1 cellular context compared by ENCODE assay signal in genomic region chr16:2513405-2514332, GRCh38.
TF ChIP-seq lines count a peak whose summit lies in the region.

Gene ATP6V0C (plus strand): TSS chr16:2513952. CDS start chr16:2514104, 152 bp downstream.

TF ChIP-seq in K562, 482 proteins besides CTCF, POLR2A, EP300 and RAD21 (continued from another document and continues in another):
- TF ChIP-seq, protein P1, sequence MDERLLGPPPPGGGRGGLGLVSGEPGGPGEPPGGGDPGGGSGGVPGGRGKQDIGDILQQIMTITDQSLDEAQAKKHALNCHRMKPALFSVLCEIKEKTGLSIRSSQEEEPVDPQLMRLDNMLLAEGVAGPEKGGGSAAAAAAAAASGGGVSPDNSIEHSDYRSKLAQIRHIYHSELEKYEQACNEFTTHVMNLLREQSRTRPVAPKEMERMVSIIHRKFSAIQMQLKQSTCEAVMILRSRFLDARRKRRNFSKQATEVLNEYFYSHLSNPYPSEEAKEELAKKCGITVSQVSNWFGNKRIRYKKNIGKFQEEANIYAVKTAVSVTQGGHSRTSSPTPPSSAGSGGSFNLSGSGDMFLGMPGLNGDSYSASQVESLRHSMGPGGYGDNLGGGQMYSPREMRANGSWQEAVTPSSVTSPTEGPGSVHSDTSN (CRISPR knock-in tag; IDR thresholded peaks at IDR 0.05; ENCODE audit: low read depth): no peak
- TF ChIP-seq, protein P1 (tag; conservative IDR thresholded peaks at IDR 0.05; ENCODE audit: low read depth): no peak
- peak; percentile 29; the same call in 1 of the 2 replicates for TF ChIP-seq JUN (IDR thresholded peaks at IDR 0.05; ENCODE audit: borderline replicate concordance, low read depth, low read length)
- peak; percentile 79; the same call in 1 of the 2 replicates for TF ChIP-seq JUN (CRISPR knock-in tag; IDR thresholded peaks at IDR 0.05; ENCODE audit: borderline replicate concordance)
- no peak for TF ChIP-seq STAT6 (CRISPR knock-in tag; IDR thresholded peaks at IDR 0.05)
- TF ChIP-seq, protein P2, sequence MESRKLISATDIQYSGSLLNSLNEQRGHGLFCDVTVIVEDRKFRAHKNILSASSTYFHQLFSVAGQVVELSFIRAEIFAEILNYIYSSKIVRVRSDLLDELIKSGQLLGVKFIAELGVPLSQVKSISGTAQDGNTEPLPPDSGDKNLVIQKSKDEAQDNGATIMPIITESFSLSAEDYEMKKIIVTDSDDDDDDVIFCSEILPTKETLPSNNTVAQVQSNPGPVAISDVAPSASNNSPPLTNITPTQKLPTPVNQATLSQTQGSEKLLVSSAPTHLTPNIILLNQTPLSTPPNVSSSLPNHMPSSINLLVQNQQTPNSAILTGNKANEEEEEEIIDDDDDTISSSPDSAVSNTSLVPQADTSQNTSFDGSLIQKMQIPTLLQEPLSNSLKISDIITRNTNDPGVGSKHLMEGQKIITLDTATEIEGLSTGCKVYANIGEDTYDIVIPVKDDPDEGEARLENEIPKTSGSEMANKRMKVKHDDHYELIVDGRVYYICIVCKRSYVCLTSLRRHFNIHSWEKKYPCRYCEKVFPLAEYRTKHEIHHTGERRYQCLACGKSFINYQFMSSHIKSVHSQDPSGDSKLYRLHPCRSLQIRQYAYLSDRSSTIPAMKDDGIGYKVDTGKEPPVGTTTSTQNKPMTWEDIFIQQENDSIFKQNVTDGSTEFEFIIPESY (CRISPR knock-in tag; IDR thresholded peaks at IDR 0.05): 0 out of 2 replicates have a peak, but pooled peaks have one; percentile 35
- no peak for TF ChIP-seq STAT5A (IDR thresholded peaks at IDR 0.05; ENCODE audit: borderline replicate concordance, low read length)
- peak; percentile 90 for TF ChIP-seq L3MBTL2 (IDR thresholded peaks at IDR 0.05)
- TF ChIP-seq ZBTB1 (CRISPR knock-in tag; IDR thresholded peaks at IDR 0.05; ENCODE audit: borderline replicate concordance, low read depth): 0 out of 2 replicates have a peak, but pooled peaks have one; percentile 59
- peak; percentile 87 for TF ChIP-seq RBFOX2 (IDR thresholded peaks at IDR 0.05; ENCODE audit: low read depth, low read length)
- TF ChIP-seq POLR2AphosphoS2 (IDR thresholded peaks at IDR 0.05; ENCODE audit: low read length): no peak; the same call in 1 of the 2 replicates
- TF ChIP-seq MAX (CRISPR knock-in tag; IDR thresholded peaks at IDR 0.05): 0 out of 2 replicates have a peak, but pooled peaks have one; percentile 20
- TF ChIP-seq EHMT2 (IDR thresholded peaks at IDR 0.05): no peak
- peak; percentile 63 for TF ChIP-seq RBM22 (IDR thresholded peaks at IDR 0.05; ENCODE audit: low read depth, low read length, poor library complexity, severe bottlenecking)
- no peak for TF ChIP-seq ZNF232 (CRISPR knock-in tag; IDR thresholded peaks at IDR 0.05)
- TF ChIP-seq, protein P3, sequence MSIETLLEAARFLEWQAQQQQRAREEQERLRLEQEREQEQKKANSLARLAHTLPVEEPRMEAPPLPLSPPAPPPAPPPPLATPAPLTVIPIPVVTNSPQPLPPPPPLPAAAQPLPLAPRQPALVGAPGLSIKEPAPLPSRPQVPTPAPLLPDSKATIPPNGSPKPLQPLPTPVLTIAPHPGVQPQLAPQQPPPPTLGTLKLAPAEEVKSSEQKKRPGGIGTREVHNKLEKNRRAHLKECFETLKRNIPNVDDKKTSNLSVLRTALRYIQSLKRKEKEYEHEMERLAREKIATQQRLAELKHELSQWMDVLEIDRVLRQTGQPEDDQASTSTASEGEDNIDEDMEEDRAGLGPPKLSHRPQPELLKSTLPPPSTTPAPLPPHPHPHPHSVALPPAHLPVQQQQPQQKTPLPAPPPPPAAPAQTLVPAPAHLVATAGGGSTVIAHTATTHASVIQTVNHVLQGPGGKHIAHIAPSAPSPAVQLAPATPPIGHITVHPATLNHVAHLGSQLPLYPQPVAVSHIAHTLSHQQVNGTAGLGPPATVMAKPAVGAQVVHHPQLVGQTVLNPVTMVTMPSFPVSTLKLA (conservative IDR thresholded peaks at IDR 0.05): peak in 1 of 2 experiments; percentile 71; a peak in 2 of 4 replicates
- no peak for TF ChIP-seq SRSF1 (IDR thresholded peaks at IDR 0.05; ENCODE audit: low read depth, low read length)
- TF ChIP-seq, protein P4, sequence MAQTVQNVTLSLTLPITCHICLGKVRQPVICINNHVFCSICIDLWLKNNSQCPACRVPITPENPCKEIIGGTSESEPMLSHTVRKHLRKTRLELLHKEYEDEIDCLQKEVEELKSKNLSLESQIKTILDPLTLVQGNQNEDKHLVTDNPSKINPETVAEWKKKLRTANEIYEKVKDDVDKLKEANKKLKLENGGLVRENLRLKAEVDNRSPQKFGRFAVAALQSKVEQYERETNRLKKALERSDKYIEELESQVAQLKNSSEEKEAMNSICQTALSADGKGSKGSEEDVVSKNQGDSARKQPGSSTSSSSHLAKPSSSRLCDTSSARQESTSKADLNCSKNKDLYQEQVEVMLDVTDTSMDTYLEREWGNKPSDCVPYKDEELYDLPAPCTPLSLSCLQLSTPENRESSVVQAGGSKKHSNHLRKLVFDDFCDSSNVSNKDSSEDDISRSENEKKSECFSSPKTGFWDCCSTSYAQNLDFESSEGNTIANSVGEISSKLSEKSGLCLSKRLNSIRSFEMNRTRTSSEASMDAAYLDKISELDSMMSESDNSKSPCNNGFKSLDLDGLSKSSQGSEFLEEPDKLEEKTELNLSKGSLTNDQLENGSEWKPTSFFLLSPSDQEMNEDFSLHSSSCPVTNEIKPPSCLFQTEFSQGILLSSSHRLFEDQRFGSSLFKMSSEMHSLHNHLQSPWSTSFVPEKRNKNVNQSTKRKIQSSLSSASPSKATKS (CRISPR knock-in tag; IDR thresholded peaks at IDR 0.05): no peak
- TF ChIP-seq ZFX (CRISPR knock-in tag; IDR thresholded peaks at IDR 0.05): peak; percentile 67
- TF ChIP-seq ZNF212 (CRISPR knock-in tag; IDR thresholded peaks at IDR 0.05): no peak
- TF ChIP-seq E2F4 (CRISPR knock-in tag; IDR thresholded peaks at IDR 0.05; ENCODE audit: low read depth): no peak
- TF ChIP-seq TBL1XR1 (IDR thresholded peaks at IDR 0.05; ENCODE audit: low read length in 2 of 2): no peak
- TF ChIP-seq ADNP (tag; IDR thresholded peaks at IDR 0.05): no peak
- no peak for TF ChIP-seq ZNF717 (CRISPR knock-in tag; IDR thresholded peaks at IDR 0.05)
- no peak for TF ChIP-seq KLF10 (CRISPR knock-in tag; IDR thresholded peaks at IDR 0.05)
- TF ChIP-seq TEAD2 (tag; IDR thresholded peaks at IDR 0.05): no peak
- peak; percentile 65; the same call in 1 of the 2 replicates for TF ChIP-seq KHSRP (IDR thresholded peaks at IDR 0.05)
- TF ChIP-seq RBM14 (IDR thresholded peaks at IDR 0.05; ENCODE audit: borderline replicate concordance, insufficient read depth, low read depth, low read length): no peak
- no peak for TF ChIP-seq TRIM28 (IDR thresholded peaks at IDR 0.05)
- peak; percentile 92 for TF ChIP-seq JUND (IDR thresholded peaks at IDR 0.05; ENCODE audit: borderline replicate concordance, low read depth, low read length)
- TF ChIP-seq JUND (tag; IDR thresholded peaks at IDR 0.05; ENCODE audit: borderline replicate concordance, low read depth, low read length): peak; percentile 6; the same call in 1 of the 3 replicates
- TF ChIP-seq ZC3H4 (CRISPR knock-in tag; IDR thresholded peaks at IDR 0.05; ENCODE audit: borderline replicate concordance): no peak
- no peak for TF ChIP-seq SRSF3 (IDR thresholded peaks at IDR 0.05; ENCODE audit: insufficient read depth, low read length)
- TF ChIP-seq ZNF77 (CRISPR knock-in tag; IDR thresholded peaks at IDR 0.05): no peak
- TF ChIP-seq ELF1 (tag; IDR thresholded peaks at IDR 0.05): no peak; the same call in 1 of the 2 replicates
- TF ChIP-seq TEAD1 (CRISPR knock-in tag; IDR thresholded peaks at IDR 0.05): peak; percentile 54 to 68; a peak in 2 of 4 replicates
- TF ChIP-seq RUNX1 (IDR thresholded peaks at IDR 0.05; ENCODE audit: low read depth): no peak
- TF ChIP-seq ZNF184 (CRISPR knock-in tag; IDR thresholded peaks at IDR 0.05): no peak
- TF ChIP-seq ESRRB (CRISPR knock-in tag; IDR thresholded peaks at IDR 0.05; ENCODE audit: borderline replicate concordance): no peak
- TF ChIP-seq, protein P5, sequence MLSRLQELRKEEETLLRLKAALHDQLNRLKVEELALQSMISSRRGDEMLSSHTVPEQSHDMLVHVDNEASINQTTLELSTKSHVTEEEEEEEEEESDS (CRISPR knock-in tag; IDR thresholded peaks at IDR 0.05): no peak
- TF ChIP-seq NBN (IDR thresholded peaks at IDR 0.05; ENCODE audit: low read depth): peak; percentile 59; the same call in 1 of the 2 replicates
- no peak for TF ChIP-seq ZNF76 (CRISPR knock-in tag; IDR thresholded peaks at IDR 0.05; ENCODE audit: borderline replicate concordance)
- no peak for TF ChIP-seq RBBP5 (IDR thresholded peaks at IDR 0.05; ENCODE audit: borderline replicate concordance, insufficient read depth, low read length, poor library complexity, severe bottlenecking)
- TF ChIP-seq, protein P6, sequence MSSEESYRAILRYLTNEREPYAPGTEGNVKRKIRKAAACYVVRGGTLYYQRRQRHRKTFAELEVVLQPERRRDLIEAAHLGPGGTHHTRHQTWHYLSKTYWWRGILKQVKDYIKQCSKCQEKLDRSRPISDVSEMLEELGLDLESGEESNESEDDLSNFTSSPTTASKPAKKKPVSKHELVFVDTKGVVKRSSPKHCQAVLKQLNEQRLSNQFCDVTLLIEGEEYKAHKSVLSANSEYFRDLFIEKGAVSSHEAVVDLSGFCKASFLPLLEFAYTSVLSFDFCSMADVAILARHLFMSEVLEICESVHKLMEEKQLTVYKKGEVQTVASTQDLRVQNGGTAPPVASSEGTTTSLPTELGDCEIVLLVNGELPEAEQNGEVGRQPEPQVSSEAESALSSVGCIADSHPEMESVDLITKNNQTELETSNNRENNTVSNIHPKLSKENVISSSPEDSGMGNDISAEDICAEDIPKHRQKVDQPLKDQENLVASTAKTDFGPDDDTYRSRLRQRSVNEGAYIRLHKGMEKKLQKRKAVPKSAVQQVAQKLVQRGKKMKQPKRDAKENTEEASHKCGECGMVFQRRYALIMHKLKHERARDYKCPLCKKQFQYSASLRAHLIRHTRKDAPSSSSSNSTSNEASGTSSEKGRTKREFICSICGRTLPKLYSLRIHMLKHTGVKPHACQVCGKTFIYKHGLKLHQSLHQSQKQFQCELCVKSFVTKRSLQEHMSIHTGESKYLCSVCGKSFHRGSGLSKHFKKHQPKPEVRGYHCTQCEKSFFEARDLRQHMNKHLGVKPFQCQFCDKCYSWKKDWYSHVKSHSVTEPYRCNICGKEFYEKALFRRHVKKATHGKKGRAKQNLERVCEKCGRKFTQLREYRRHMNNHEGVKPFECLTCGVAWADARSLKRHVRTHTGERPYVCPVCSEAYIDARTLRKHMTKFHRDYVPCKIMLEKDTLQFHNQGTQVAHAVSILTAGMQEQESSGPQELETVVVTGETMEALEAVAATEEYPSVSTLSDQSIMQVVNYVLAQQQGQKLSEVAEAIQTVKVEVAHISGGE (CRISPR knock-in tag; IDR thresholded peaks at IDR 0.05): no peak
- TF ChIP-seq ZNF408 (CRISPR knock-in tag; IDR thresholded peaks at IDR 0.05; ENCODE audit: low read depth): no peak
- TF ChIP-seq POLR2B (IDR thresholded peaks at IDR 0.05; ENCODE audit: low read depth, partially characterized antibody): peak; percentile 85
- TF ChIP-seq ZNF224 (CRISPR knock-in tag; IDR thresholded peaks at IDR 0.05): no peak
- TF ChIP-seq PHF21A (IDR thresholded peaks at IDR 0.05; ENCODE audit: borderline replicate concordance, low read depth): no peak
- no peak for TF ChIP-seq ZBTB34 (CRISPR knock-in tag; IDR thresholded peaks at IDR 0.05)
